ENCODE assay signal across 21 cellular contexts in genomic region chr1:52695627-52696026, GRCh38. TPM values are rescaled to one million over a fixed set of nuclear protein-coding genes. Genes with fewer than 3 reads are reported as not detected.
DNase-seq lines count a peak whose midpoint lies in the region; ATAC-seq and TF ChIP-seq lines count a peak whose summit lies in the region.
"Had no signal": no experiment of that assay in that cellular context is flagged by ENCODE, and none has a peak within 500 bp of the region (broad histone marks: within the 10 kb centered on the region; RNA-seq: fewer than 3 reads in every experiment).

No MANE protein-coding gene starts in this region.

- H3K36me3 ChIP-seq in DND-41 (ENCODE audit: insufficient read depth, low read length) = peaks cover 27% of the 10 kb centered on the region
- peaks cover 6% of the 10 kb centered on the region for H3K36me3 ChIP-seq in CD4-positive, alpha-beta memory T cell (ENCODE audit: insufficient read depth, low read length)
- H3K36me3 ChIP-seq: ovary had no signal

- no peak overlapping the region for H2AFZ ChIP-seq in DND-41 (ENCODE audit: low read depth, low read length)
- H2AFZ ChIP-seq: PC-9 had no signal

- H3K36me3 Mint-ChIP-seq in T-helper 2 cell treated with Interferon-gamma antibody and Interleukin-4, amounts not matched to agents 5 μg/mL and 100 μg/mL, for 36 hours (ENCODE audit: low read depth) = peaks cover 26% of the 10 kb centered on the region
- H3K36me3 Mint-ChIP-seq in activated T-helper 17 cell treated with anti-CD3 and anti-CD28 coated beads, Interleukin-2, amount 50 U/mL, for 72 hours (ENCODE audit: low read depth) = peaks cover 25% of the 10 kb centered on the region
- H3K36me3 Mint-ChIP-seq in naive thymus-derived CD8-positive, alpha-beta T cell = peaks cover 5 to 18% (median 8%) of the 10 kb centered on the region in 3 donors
- H3K36me3 Mint-ChIP-seq in CD4-positive, alpha-beta memory T cell = peaks cover 11 to 14% of the 10 kb centered on the region in 2 donors

- no peak for ATAC-seq in DND-41 (ENCODE audit: insufficient read depth, low read depth)
- no peak for ATAC-seq in activated T-helper 17 cell treated with anti-CD3 and anti-CD28 coated beads, Interleukin-2, amount 50 U/mL, for 72 hours (replicated peaks)
- no peak for ATAC-seq in naive thymus-derived CD8-positive, alpha-beta T cell
- ATAC-seq: stimulated activated naive CD8-positive, alpha-beta T cell treated with anti-CD3 and anti-CD28 coated beads, Interleukin-15, amount 100 ng/mL, for 72 hours had no signal

- H3K4me1 Mint-ChIP-seq in T-helper 2 cell treated with Interferon-gamma antibody and Interleukin-4, amounts not matched to agents 5 μg/mL and 100 μg/mL, for 36 hours (ENCODE audit: low read depth) = peaks cover 15% of the 10 kb centered on the region
- H3K4me1 Mint-ChIP-seq in activated T-helper 17 cell treated with anti-CD3 and anti-CD28 coated beads, Interleukin-2, amount 50 U/mL, for 72 hours = peaks cover 14% of the 10 kb centered on the region
- peaks cover 11 to 26% (median 18%) of the 10 kb centered on the region in 4 donors for H3K4me1 Mint-ChIP-seq in naive thymus-derived CD8-positive, alpha-beta T cell
- peaks cover 6 to 28% (median 19%) of the 10 kb centered on the region in 4 donors for H3K4me1 Mint-ChIP-seq in CD4-positive, alpha-beta memory T cell
- H3K4me1 Mint-ChIP-seq: endodermal cell had no signal

- CTCF ChIA-PET in CD4-positive, alpha-beta memory T cell (lab: Charles Lee; ENCODE audit: partially characterized antibody) = no interaction called here

- H3K27me3 ChIP-seq in DND-41 (ENCODE audit: insufficient read depth, low read length, poor library complexity) = no peaks in the 10 kb centered on the region
- no peaks in the 10 kb centered on the region for H3K27me3 ChIP-seq in CD4-positive, alpha-beta memory T cell (ENCODE audit: insufficient read depth, low read length)
- H3K27me3 ChIP-seq: BLaER1, ovary, sigmoid colon, SJCRH30 had no signal

- no peak for TF ChIP-seq CTCF in DND-41 (IDR thresholded peaks at IDR 0.05; ENCODE audit: borderline replicate concordance, extremely low read depth, low read length, poor library complexity, severe bottlenecking)

- no peak for DNase-seq in T-helper 2 cell treated with Interferon-gamma antibody and Interleukin-4, amounts not matched to agents 5 μg/mL and 100 μg/mL, for 36 hours (ENCODE audit: low spot score)
- DNase-seq in T-helper 2 cell (no peak), DND-41 (no peak), SW 1271 (lab: John Stamatoyannopoulos, UW) (no peak), NCI-H146 treated with DMSO at 0.1 percent for 48 hours (lab: John Stamatoyannopoulos, UW; ENCODE audit: unreplicated experiment) (no peak)
- DNase-seq in naive thymus-derived CD8-positive, alpha-beta T cell = no peak
- DNase-seq in CD4-positive, alpha-beta memory T cell = no peak
- DNase-seq: 8988T; activated CD4-positive, CD25-positive, alpha-beta regulatory T cell; endodermal cell; left ventricle myocardium inferior; NCI-H1436 treated with DMSO at 0.1 percent for 48 hours; NCI-H774; ovary; PC-9; sigmoid colon; SJCRH30; stimulated activated naive CD8-positive, alpha-beta T cell treated with anti-CD3 and anti-CD28 coated beads, Interleukin-15, amount 100 ng/mL, for 72 hours; trophoblast cell had no signal

- no peak overlapping the region for H3K4me3 ChIP-seq in DND-41 (ENCODE audit: low read depth in 1 of 2, low read length in 2 of 2)
- no peak overlapping the region for H3K4me3 ChIP-seq in CD4-positive, alpha-beta memory T cell (ENCODE audit: low read length in 2 of 2)
- H3K4me3 ChIP-seq: BLaER1, left ventricle myocardium inferior, ovary, PC-9, sigmoid colon, SJCRH30 had no signal

- no peak overlapping the region for H3K27ac Mint-ChIP-seq in T-helper 2 cell treated with Interferon-gamma antibody and Interleukin-4, amounts not matched to agents 5 μg/mL and 100 μg/mL, for 36 hours
- peak overlapping the region; percentile 1 for H3K27ac Mint-ChIP-seq in activated T-helper 17 cell treated with anti-CD3 and anti-CD28 coated beads, Interleukin-2, amount 50 U/mL, for 72 hours
- H3K27ac Mint-ChIP-seq in naive thymus-derived CD8-positive, alpha-beta T cell = peak overlapping the region in 6 of 10 donors; percentile 5 to 68 (median 44)
- H3K27ac Mint-ChIP-seq in CD4-positive, alpha-beta memory T cell = peak overlapping the region in 3 of 7 donors; percentile 4 to 32 (median 6)
- H3K27ac Mint-ChIP-seq: endodermal cell; stimulated activated naive CD8-positive, alpha-beta T cell treated with anti-CD3 and anti-CD28 coated beads, Interleukin-15, amount 100 ng/mL, for 72 hours had no signal

- intact Hi-C loops in CD4-positive, alpha-beta memory T cell (cut with micrococcal nuclease) = no loop called here

- H3K27ac ChIP-seq in DND-41 (ENCODE audit: low read length) = no peak overlapping the region
- no peak overlapping the region for H3K27ac ChIP-seq in CD4-positive, alpha-beta memory T cell (ENCODE audit: low read depth, low read length)
- H3K27ac ChIP-seq: BLaER1, left ventricle myocardium inferior, ovary, PC-9, sigmoid colon, SJCRH30 had no signal

- H4K20me1 ChIP-seq in DND-41 (ENCODE audit: insufficient read depth, low read length) = peaks cover 5% of the 10 kb centered on the region; the same call in 1 of the 2 replicates

- H3K27me3 Mint-ChIP-seq in T-helper 2 cell treated with Interferon-gamma antibody and Interleukin-4, amounts not matched to agents 5 μg/mL and 100 μg/mL, for 36 hours (ENCODE audit: low read depth) = peaks cover 5% of the 10 kb centered on the region
- H3K27me3 Mint-ChIP-seq in activated T-helper 17 cell treated with anti-CD3 and anti-CD28 coated beads, Interleukin-2, amount 50 U/mL, for 72 hours = no peaks in the 10 kb centered on the region
- no peaks in the 10 kb centered on the region for H3K27me3 Mint-ChIP-seq in naive thymus-derived CD8-positive, alpha-beta T cell
- H3K27me3 Mint-ChIP-seq in CD4-positive, alpha-beta memory T cell = no peaks in the 10 kb centered on the region
- H3K27me3 Mint-ChIP-seq: stimulated activated naive CD8-positive, alpha-beta T cell treated with anti-CD3 and anti-CD28 coated beads, Interleukin-15, amount 100 ng/mL, for 72 hours had no signal

- peak overlapping the region; percentile 13 for H3K4me3 Mint-ChIP-seq in T-helper 2 cell treated with Interferon-gamma antibody and Interleukin-4, amounts not matched to agents 5 μg/mL and 100 μg/mL, for 36 hours
- peak overlapping the region; percentile 89 for H3K4me3 Mint-ChIP-seq in activated T-helper 17 cell treated with anti-CD3 and anti-CD28 coated beads, Interleukin-2, amount 50 U/mL, for 72 hours
- peak overlapping the region in 5 of 10 donors; percentile 5 to 52 (median 25) for H3K4me3 Mint-ChIP-seq in naive thymus-derived CD8-positive, alpha-beta T cell
- H3K4me3 Mint-ChIP-seq in CD4-positive, alpha-beta memory T cell = peak overlapping the region in 3 of 8 donors; percentile 7 to 46 (median 10)
- H3K4me3 Mint-ChIP-seq: endodermal cell had no signal

- H3K4me1 ChIP-seq in DND-41 (ENCODE audit: insufficient read depth, low read length) = peaks cover 29% of the 10 kb centered on the region
- H3K4me1 ChIP-seq in CD4-positive, alpha-beta memory T cell (ENCODE audit: insufficient read depth, low read length) = peaks cover 9% of the 10 kb centered on the region
- H3K4me1 ChIP-seq: SJCRH30 had no signal

- H3K9ac ChIP-seq in DND-41 (ENCODE audit: low read depth, low read length) = no peak overlapping the region
- H3K9ac ChIP-seq: BLaER1 had no signal

- POLR2A ChIA-PET in naive thymus-derived CD8-positive, alpha-beta T cell (lab: Charles Lee) = interaction anchor here (1.1 kb wide), 1 partner anchor 8 kb away, joined by 3 read pairs; no protein-coding TSS in a partner anchor
- POLR2A ChIA-PET in CD4-positive, alpha-beta memory T cell (lab: Charles Lee; ENCODE audit: partially characterized antibody) = no interaction called here

- peaks cover 67% of the 10 kb centered on the region for H3K79me2 ChIP-seq in DND-41 (ENCODE audit: insufficient read depth, low read length)

- no peaks in the 10 kb centered on the region for H3K9me3 Mint-ChIP-seq in T-helper 2 cell treated with Interferon-gamma antibody and Interleukin-4, amounts not matched to agents 5 μg/mL and 100 μg/mL, for 36 hours
- no peaks in the 10 kb centered on the region for H3K9me3 Mint-ChIP-seq in activated T-helper 17 cell treated with anti-CD3 and anti-CD28 coated beads, Interleukin-2, amount 50 U/mL, for 72 hours
- no peaks in the 10 kb centered on the region for H3K9me3 Mint-ChIP-seq in naive thymus-derived CD8-positive, alpha-beta T cell
- peaks cover 0 to 2% (median 0%) of the 10 kb centered on the region in 8 donors for H3K9me3 Mint-ChIP-seq in CD4-positive, alpha-beta memory T cell
- H3K9me3 Mint-ChIP-seq: stimulated activated naive CD8-positive, alpha-beta T cell treated with anti-CD3 and anti-CD28 coated beads, Interleukin-15, amount 100 ng/mL, for 72 hours had no signal

- H3K4me2 ChIP-seq in DND-41 (ENCODE audit: insufficient read depth, low read length) = peak overlapping the region; percentile 67; the same call in 1 of the 2 replicates
- H3K4me2 ChIP-seq: PC-9 had no signal

- H3K9me3 ChIP-seq in DND-41 (ENCODE audit: insufficient read depth, low read length, severe bottlenecking) = no peaks in the 10 kb centered on the region
- no peaks in the 10 kb centered on the region for H3K9me3 ChIP-seq in CD4-positive, alpha-beta memory T cell (ENCODE audit: control insufficient read depth in 1 of 2, low read length in 2 of 2)
- H3K9me3 ChIP-seq: BLaER1, left ventricle myocardium inferior, ovary, sigmoid colon, SJCRH30 had no signal

RNA-seq across cellular contexts. Expression of gene COA7, which starts 2.5 kb away (rescaled TPM):
- total RNA-seq in activated T-helper 17 cell treated with anti-CD3 and anti-CD28 coated beads, Interleukin-2, amount 50 U/mL, for 72 hours = 10 to 100 TPM; 13.7 to 32.8 TPM
- 1 to 10 TPM; 2.4 to 3.0 TPM for total RNA-seq in naive thymus-derived CD8-positive, alpha-beta T cell
- 1 to 10 TPM; 3.1 to 4.2 (median 3.9) TPM for polyA plus RNA-seq in naive thymus-derived CD8-positive, alpha-beta T cell
- total RNA-seq in CD4-positive, alpha-beta memory T cell = 1 to 10 TPM; 2.9 to 3.9 TPM
- 1 to 10 TPM; 2.3 to 5.3 TPM for polyA plus RNA-seq in CD4-positive, alpha-beta memory T cell

RNA-seq across cellular contexts. Expression of gene ZYG11B, which starts 30.6 kb away (rescaled TPM):
- total RNA-seq in activated T-helper 17 cell treated with anti-CD3 and anti-CD28 coated beads, Interleukin-2, amount 50 U/mL, for 72 hours = 10 to 100 TPM; 10.0 to 12.7 TPM
- total RNA-seq in naive thymus-derived CD8-positive, alpha-beta T cell = 10 to 100 TPM; 23.6 to 25.9 TPM
- polyA plus RNA-seq in naive thymus-derived CD8-positive, alpha-beta T cell = 10 to 100 TPM; 12.3 to 14.9 (median 12.5) TPM
- 10 to 100 TPM; 21.7 to 23.1 TPM for total RNA-seq in CD4-positive, alpha-beta memory T cell
- 10 to 100 TPM in 1 of 2 donors, 1 to 10 TPM in 1; 6.1 to 17.2 TPM for polyA plus RNA-seq in CD4-positive, alpha-beta memory T cell
